1 cellular context compared by ENCODE assay signal in the genomic region with DNA sequence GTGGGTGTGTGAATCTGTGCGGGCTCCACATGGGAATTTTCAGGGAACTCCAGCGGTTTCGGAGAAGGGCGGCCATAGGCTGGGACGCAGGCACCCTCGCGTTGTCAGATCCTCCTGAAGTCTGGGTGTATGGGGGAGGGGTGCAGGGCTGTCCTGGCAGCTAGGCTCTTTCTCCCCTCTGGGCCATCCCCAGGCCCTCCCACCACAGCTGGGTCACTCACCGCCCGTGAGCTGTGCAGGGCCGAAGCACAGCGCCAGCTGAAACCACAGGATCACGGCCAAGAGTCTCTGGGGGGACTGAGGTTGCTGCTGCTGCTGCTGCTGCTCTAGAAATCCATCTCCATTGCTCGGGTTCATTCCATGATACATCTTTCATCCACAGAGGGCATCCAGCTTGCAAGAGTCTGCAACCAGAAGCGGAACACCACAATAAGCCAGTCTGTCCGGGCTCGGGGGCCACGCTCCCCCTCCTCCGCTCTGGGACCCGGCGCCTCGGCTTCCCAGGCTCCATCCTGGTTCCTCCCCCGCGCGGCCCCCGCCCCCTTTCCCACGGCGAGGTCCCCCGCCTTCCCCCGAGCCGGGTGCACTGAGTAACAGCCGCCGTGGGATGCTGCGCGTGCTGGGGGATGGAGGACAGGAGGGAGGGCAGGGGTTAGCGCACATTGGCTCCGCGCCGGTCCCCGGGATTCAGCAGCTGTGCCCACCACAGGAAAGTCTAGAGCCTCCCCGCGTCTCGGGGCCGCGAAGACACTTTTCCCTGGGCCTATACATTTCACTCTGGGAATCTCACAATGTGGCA.
A peak's percentile ranks its signal among the peaks of the same experiment; 100 is the strongest.
TF ChIP-seq lines count a peak whose summit lies in the region.

No MANE protein-coding gene starts in this region.

TF ChIP-seq in HEK293, 187 proteins besides CTCF, POLR2A, EP300 and RAD21 (continued from another document):
- TF ChIP-seq, protein P1, sequence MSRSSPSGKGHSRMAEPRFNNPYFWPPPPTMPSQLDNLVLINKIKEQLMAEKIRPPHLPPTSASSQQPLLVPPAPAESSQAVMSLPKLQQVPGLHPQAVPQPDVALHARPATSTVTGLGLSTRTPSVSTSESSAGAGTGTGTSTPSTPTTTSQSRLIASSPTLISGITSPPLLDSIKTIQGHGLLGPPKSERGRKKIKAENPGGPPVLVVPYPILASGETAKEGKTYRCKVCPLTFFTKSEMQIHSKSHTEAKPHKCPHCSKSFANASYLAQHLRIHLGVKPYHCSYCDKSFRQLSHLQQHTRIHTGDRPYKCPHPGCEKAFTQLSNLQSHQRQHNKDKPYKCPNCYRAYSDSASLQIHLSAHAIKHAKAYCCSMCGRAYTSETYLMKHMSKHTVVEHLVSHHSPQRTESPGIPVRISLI (tag by site-specific recombination; IDR thresholded peaks at IDR 0.05), result no peak
- TF ChIP-seq YY1 (tag by site-specific recombination; IDR thresholded peaks at IDR 0.05) (0 out of 2 replicates have a peak, but pooled peaks have one; percentile 40), ZNF202 (tag by site-specific recombination; IDR thresholded peaks at IDR 0.05; ENCODE audit: borderline replicate concordance) (no peak), ZNF423 (tag by site-specific recombination; IDR thresholded peaks at IDR 0.05) (0 out of 2 replicates have a peak, but pooled peaks have one; percentile 23)
